In genomic region chr7:75359542-75359848, GRCh38 we compare ENCODE assay signal across 8 cellular contexts. TPM values are rescaled to one million over a fixed set of nuclear protein-coding genes. Genes with fewer than 3 reads are reported as not detected.
A peak's percentile ranks its signal among the peaks of the same experiment; 100 is the strongest.
DNase-seq lines count a peak whose midpoint lies in the region; ATAC-seq and TF ChIP-seq lines count a peak whose summit lies in the region.
"Not testable (repeated sequence)": the region's sequence is repeated elsewhere in the genome, so short reads cannot be mapped to it uniquely, and the experiment has no call there.

No MANE protein-coding gene starts in this region.

- H3K36me3 Mint-ChIP-seq in T-helper 2 cell treated with Interferon-gamma antibody and Interleukin-4, amounts not matched to agents 5 μg/mL and 100 μg/mL, for 36 hours (ENCODE audit: low read depth), result not testable (repeated sequence)
- H3K36me3 Mint-ChIP-seq in stimulated activated effector memory CD8-positive, alpha-beta T cell treated with anti-CD3 and anti-CD28 coated beads, Interleukin-12 subunit alpha, Interleukin-12 subunit beta, amount 100 ng/mL, for 72 hours, result peaks cover 14% of the 10 kb centered on the region

- in situ Hi-C loops in brain microvascular endothelial cell (cut with HindIII; ENCODE audit: low pct_ligation_motif_present, low sequenced_read_pairs), result not testable (repeated sequence)

- not testable (repeated sequence) for H3K4me1 ChIP-seq in BE2C

- not testable (repeated sequence) for DNase-seq in BE2C; brain microvascular endothelial cell; kidney epithelial cell (ENCODE audit: low read depth); stimulated activated effector memory CD8-positive, alpha-beta T cell treated with anti-CD3 and anti-CD28 coated beads, Interleukin-12 subunit alpha, Interleukin-12 subunit beta, amount 100 ng/mL, for 72 hours (ENCODE audit: low spot score in 2 of 2)
- DNase-seq in T-helper 2 cell treated with Interferon-gamma antibody and Interleukin-4, amounts not matched to agents 5 μg/mL and 100 μg/mL, for 36 hours (ENCODE audit: low spot score), result peak; percentile 8

- not testable (repeated sequence) for H3K4me1 Mint-ChIP-seq in T-helper 2 cell treated with Interferon-gamma antibody and Interleukin-4, amounts not matched to agents 5 μg/mL and 100 μg/mL, for 36 hours (ENCODE audit: low read depth); stimulated activated effector memory CD8-positive, alpha-beta T cell treated with anti-CD3 and anti-CD28 coated beads, Interleukin-12 subunit alpha, Interleukin-12 subunit beta, amount 100 ng/mL, for 72 hours

- H3K9me3 Mint-ChIP-seq in T-helper 2 cell treated with Interferon-gamma antibody and Interleukin-4, amounts not matched to agents 5 μg/mL and 100 μg/mL, for 36 hours; stimulated activated effector memory CD8-positive, alpha-beta T cell treated with anti-CD3 and anti-CD28 coated beads, Interleukin-12 subunit alpha, Interleukin-12 subunit beta, amount 100 ng/mL, for 72 hours: not testable (repeated sequence)

- not testable (repeated sequence) for H3K27ac ChIP-seq in brain microvascular endothelial cell

- ATAC-seq in GM19452 (IDR thresholded peaks at IDR 0.05; ENCODE audit: unreplicated experiment) (peak; percentile 54), HG02678 (IDR thresholded peaks at IDR 0.05; ENCODE audit: unreplicated experiment) (peak; percentile 67), HG03521 (IDR thresholded peaks at IDR 0.05; ENCODE audit: unreplicated experiment) (peak; percentile 56)
- peak; percentile 85 for ATAC-seq in stimulated activated effector memory CD8-positive, alpha-beta T cell treated with anti-CD3 and anti-CD28 coated beads, Interleukin-12 subunit alpha, Interleukin-12 subunit beta, amount 100 ng/mL, for 72 hours

- not testable (repeated sequence) for H3K27ac Mint-ChIP-seq in T-helper 2 cell treated with Interferon-gamma antibody and Interleukin-4, amounts not matched to agents 5 μg/mL and 100 μg/mL, for 36 hours; stimulated activated effector memory CD8-positive, alpha-beta T cell treated with anti-CD3 and anti-CD28 coated beads, Interleukin-12 subunit alpha, Interleukin-12 subunit beta, amount 100 ng/mL, for 72 hours

- not testable (repeated sequence) for H3K27me3 ChIP-seq in BE2C; brain microvascular endothelial cell (replicated peaks); kidney epithelial cell (ENCODE audit: control insufficient read depth, insufficient read depth, low read length)

- not testable (repeated sequence) for TF ChIP-seq CTCF in BE2C (IDR thresholded peaks at IDR 0.05; ENCODE audit: low read depth, low read length); brain microvascular endothelial cell (IDR thresholded peaks at IDR 0.05; ENCODE audit: low read depth, low read length, missing control alignments); kidney epithelial cell (IDR thresholded peaks at IDR 0.05; ENCODE audit: insufficient read depth, low read length, poor library complexity, severe bottlenecking)

- H3K36me3 ChIP-seq in BE2C; brain microvascular endothelial cell (replicated peaks); kidney epithelial cell (ENCODE audit: control insufficient read depth, insufficient read depth, low read length): not testable (repeated sequence)

- peak overlapping the region; percentile 32 for H3K4me3 ChIP-seq in BE2C (ENCODE audit: low read depth, low read length)
- H3K4me3 ChIP-seq in brain microvascular endothelial cell (ENCODE audit: low read depth, low read length), result peak overlapping the region; percentile 35
- peak overlapping the region; percentile 27 for H3K4me3 ChIP-seq in kidney epithelial cell (ENCODE audit: low read depth, low read length)

- H3K4me3 Mint-ChIP-seq in T-helper 2 cell treated with Interferon-gamma antibody and Interleukin-4, amounts not matched to agents 5 μg/mL and 100 μg/mL, for 36 hours, result not testable (repeated sequence)
- H3K4me3 Mint-ChIP-seq in stimulated activated effector memory CD8-positive, alpha-beta T cell treated with anti-CD3 and anti-CD28 coated beads, Interleukin-12 subunit alpha, Interleukin-12 subunit beta, amount 100 ng/mL, for 72 hours, result peak overlapping the region; percentile 63

- not testable (repeated sequence) for H3K9me3 ChIP-seq in BE2C

- not testable (repeated sequence) for H3K27me3 Mint-ChIP-seq in T-helper 2 cell treated with Interferon-gamma antibody and Interleukin-4, amounts not matched to agents 5 μg/mL and 100 μg/mL, for 36 hours (ENCODE audit: low read depth)

RNA-seq across cellular contexts. Expression of gene TRIM73, which starts 35.9 kb away (rescaled TPM):
- polyA plus RNA-seq in BE2C (2012; ENCODE audit: insufficient read depth, insufficient read length, low read depth), result 2.1 TPM
- 0.48 TPM in 1 of 2 replicates, not detected in the other for total RNA-seq in kidney epithelial cell
